15 cellular contexts compared by ENCODE assay signal in genomic region chr10:61894150-61894549, GRCh38. TPM values are rescaled to one million over a fixed set of nuclear protein-coding genes. Genes with fewer than 3 reads are reported as not detected.
DNase-seq lines count a peak whose midpoint lies in the region; ATAC-seq, FAIRE-seq and TF ChIP-seq lines count a peak whose summit lies in the region.
"Had no signal": no experiment of that assay in that cellular context is flagged by ENCODE, and none has a peak within 500 bp of the region (broad histone marks: within the 10 kb centered on the region; RNA-seq: fewer than 3 reads in every experiment).

No MANE protein-coding gene starts in this region.

- H3K9me3 ChIP-seq in HepG2 (ENCODE audit: low read length) (no peaks in the 10 kb centered on the region), right lobe of liver (no peaks in the 10 kb centered on the region), osteoblast (ENCODE audit: low read depth, low read length) (no peaks in the 10 kb centered on the region), tibial nerve (no peaks in the 10 kb centered on the region)

- TF ChIP-seq EP300 in HepG2 (IDR thresholded peaks at IDR 0.05; ENCODE audit: low read depth in 2 of 2, low read length in 2 of 2) (no peak), HepG2 (CRISPR knock-in tag; IDR thresholded peaks at IDR 0.05; ENCODE audit: borderline replicate concordance) (no peak), tibial nerve (IDR thresholded peaks at IDR 0.05) (no peak)

- H3K36me3 Mint-ChIP-seq in activated CD4-positive, alpha-beta T cell treated with anti-CD3 and anti-CD28 coated beads, Interleukin-2, amount 10 ng/mL, durations not matched to agents 24 days and 14 days (ENCODE audit: low read depth), result no peaks in the 10 kb centered on the region
- H3K36me3 Mint-ChIP-seq in activated T-helper 17 cell treated with anti-CD3 and anti-CD28 coated beads, Interleukin-2, amount 50 U/mL, for 72 hours (ENCODE audit: low read depth), result no peaks in the 10 kb centered on the region

- no peaks in the 10 kb centered on the region for H3K27me3 ChIP-seq in HepG2 (ENCODE audit: control insufficient read depth in 1 of 2, insufficient read depth in 2 of 2, low read length in 2 of 2)
- H3K27me3 ChIP-seq in right lobe of liver, result no peaks in the 10 kb centered on the region
- H3K27me3 ChIP-seq in osteoblast (ENCODE audit: insufficient read depth, low read length), result no peaks in the 10 kb centered on the region
- no peaks in the 10 kb centered on the region for H3K27me3 ChIP-seq in tibial nerve

- H3K4me1 Mint-ChIP-seq in activated CD4-positive, alpha-beta T cell treated with anti-CD3 and anti-CD28 coated beads, Interleukin-2, amount 10 ng/mL, durations not matched to agents 24 days and 14 days, result peaks cover 27% of the 10 kb centered on the region
- peaks cover 22% of the 10 kb centered on the region for H3K4me1 Mint-ChIP-seq in activated T-helper 17 cell treated with anti-CD3 and anti-CD28 coated beads, Interleukin-2, amount 50 U/mL, for 72 hours

- no peak overlapping the region for H2AFZ ChIP-seq in HepG2 (ENCODE audit: low read length)
- H2AFZ ChIP-seq in osteoblast (ENCODE audit: low read length), result peak overlapping the region; percentile 50
- H2AFZ ChIP-seq: PC-9 had no signal

- in situ Hi-C loops in HepG2 (cut with HindIII; ENCODE audit: extremely low pct_ligation_motif_present, low pct_unique_long_range_greater_than_20kb), result no loop called here

- no peak overlapping the region for H3K27ac ChIP-seq in HepG2 (ENCODE audit: extremely low read length, insufficient read depth, low read length)
- H3K27ac ChIP-seq in right lobe of liver, result no peak overlapping the region
- no peak overlapping the region for H3K27ac ChIP-seq in osteoblast (ENCODE audit: low read depth, low read length)
- H3K27ac ChIP-seq in tibial nerve, result no peak overlapping the region
- H3K27ac ChIP-seq: HL-60, PC-9 had no signal

- TF ChIP-seq RAD21 in HepG2 (CRISPR knock-in tag; IDR thresholded peaks at IDR 0.05), result no peak

- TF ChIP-seq POLR2A in HepG2 (IDR thresholded peaks at IDR 0.05; ENCODE audit: insufficient read depth in 1 of 2, low read depth in 2 of 2, low read length in 2 of 2) (no peak), right lobe of liver (IDR thresholded peaks at IDR 0.05) (no peak), tibial nerve (IDR thresholded peaks at IDR 0.05) (no peak)

- POLR2A ChIA-PET in HepG2 (lab: Yijun Ruan, JAX), result no interaction called here

- H3K4me2 ChIP-seq in HepG2 (ENCODE audit: low read depth, low read length) (peak overlapping the region; percentile 36), osteoblast (ENCODE audit: insufficient read depth, low read length) (no peak overlapping the region)
- H3K4me2 ChIP-seq: PC-9 had no signal

- H3K4me3 Mint-ChIP-seq in activated CD4-positive, alpha-beta T cell treated with anti-CD3 and anti-CD28 coated beads, Interleukin-2, amount 10 ng/mL, durations not matched to agents 24 days and 14 days, result no peak overlapping the region
- H3K4me3 Mint-ChIP-seq in activated T-helper 17 cell treated with anti-CD3 and anti-CD28 coated beads, Interleukin-2, amount 50 U/mL, for 72 hours, result peak overlapping the region; percentile 41

- no peaks in the 10 kb centered on the region for H3K36me3 ChIP-seq in HepG2 (replicated peaks in 1 of 2; ENCODE audit: control insufficient read depth in 1 of 2, insufficient read depth in 2 of 2, low read length in 2 of 2)
- H3K36me3 ChIP-seq in right lobe of liver, result no peaks in the 10 kb centered on the region
- no peaks in the 10 kb centered on the region for H3K36me3 ChIP-seq in osteoblast (ENCODE audit: insufficient read depth, low read length)
- H3K36me3 ChIP-seq in tibial nerve, result no peaks in the 10 kb centered on the region

- DNase-seq in activated CD4-positive, alpha-beta T cell treated with anti-CD3 and anti-CD28 coated beads for 48 hours, result peak; percentile 40
- no peak for DNase-seq in activated CD4-positive, alpha-beta T cell treated with anti-CD3 and anti-CD28 coated beads, Interleukin-2, amount 10 ng/mL, durations not matched to agents 24 days and 14 days
- DNase-seq in HepG2 (ENCODE audit: low spot score) (no peak), right lobe of liver (no peak), osteoblast (ENCODE audit: insufficient read length, low spot score, missing footprints) (no peak), tibial nerve (ENCODE audit: low spot score in 2 of 2) (no peak)
- DNase-seq: C1 segment of cervical spinal cord, EL, KG1, NCI-H1092 treated with DMSO at 0.1 percent for 48 hours, NCI-H187, PC-9 had no signal

- H3K79me2 ChIP-seq in HepG2 (ENCODE audit: insufficient read depth, low read length), result no peaks in the 10 kb centered on the region
- no peaks in the 10 kb centered on the region for H3K79me2 ChIP-seq in osteoblast (ENCODE audit: insufficient read depth, low read length)

- CTCF ChIA-PET in HepG2 (lab: Yijun Ruan, JAX; ENCODE audit: low intra/inter-chr PET ratio, low total read pairs), result no interaction called here

- H3K9me3 Mint-ChIP-seq in activated CD4-positive, alpha-beta T cell treated with anti-CD3 and anti-CD28 coated beads, Interleukin-2, amount 10 ng/mL, durations not matched to agents 24 days and 14 days, result no peaks in the 10 kb centered on the region
- H3K9me3 Mint-ChIP-seq in activated T-helper 17 cell treated with anti-CD3 and anti-CD28 coated beads, Interleukin-2, amount 50 U/mL, for 72 hours, result no peaks in the 10 kb centered on the region

- H4K20me1 ChIP-seq in HepG2 (ENCODE audit: insufficient read depth, low read length), result no peaks in the 10 kb centered on the region
- H4K20me1 ChIP-seq in osteoblast (ENCODE audit: insufficient read depth, low read length), result no peaks in the 10 kb centered on the region

- no peak overlapping the region for H3K27ac Mint-ChIP-seq in activated CD4-positive, alpha-beta T cell treated with anti-CD3 and anti-CD28 coated beads, Interleukin-2, amount 10 ng/mL, durations not matched to agents 24 days and 14 days
- H3K27ac Mint-ChIP-seq in activated T-helper 17 cell treated with anti-CD3 and anti-CD28 coated beads, Interleukin-2, amount 50 U/mL, for 72 hours, result peak overlapping the region; percentile 51

- TF ChIP-seq CTCF in HepG2 (CRISPR knock-in tag; IDR thresholded peaks at IDR 0.05) (no peak), right lobe of liver (IDR thresholded peaks at IDR 0.05) (no peak), osteoblast (IDR thresholded peaks at IDR 0.05; ENCODE audit: extremely low read depth, low read depth, low read length) (no peak), tibial nerve (IDR thresholded peaks at IDR 0.05) (no peak)

- ATAC-seq in HepG2, result no peak
- no peak for ATAC-seq in right lobe of liver
- ATAC-seq in activated T-helper 17 cell treated with anti-CD3 and anti-CD28 coated beads, Interleukin-2, amount 50 U/mL, for 72 hours (replicated peaks), result peak; percentile 69
- ATAC-seq in GM21381 (IDR thresholded peaks at IDR 0.05; ENCODE audit: unreplicated experiment), result no peak

- intact Hi-C loops in activated CD4-positive, alpha-beta T cell treated with anti-CD3 and anti-CD28 coated beads, Interleukin-2, amount 10 ng/mL, durations not matched to agents 24 days and 14 days (cut with micrococcal nuclease), result no loop called here
- intact Hi-C loops in HepG2 (cut with micrococcal nuclease; ENCODE audit: unreplicated experiment) (no loop called here), right lobe of liver (cut with DNase I) (no loop called here)

- BruUV-seq in HepG2 (replicated peaks; lab: Mats Ljungman, UMichigan), result no TSS peak

- H3K4me3 ChIP-seq in HepG2 (replicated peaks in 1 of 3; ENCODE audit: insufficient read depth in 1 of 3, low read depth in 2 of 3, low read length in 3 of 3), result no peak overlapping the region
- no peak overlapping the region for H3K4me3 ChIP-seq in right lobe of liver
- H3K4me3 ChIP-seq in osteoblast (ENCODE audit: insufficient read depth, low read length), result no peak overlapping the region
- no peak overlapping the region for H3K4me3 ChIP-seq in tibial nerve
- H3K4me3 ChIP-seq: PC-9 had no signal

- WGBS in HepG2 (ENCODE audit: low lambda C conversion rate), result 17% methylated on average over 4 of the region's 4 CpGs
- 51% methylated on average over 3 of the region's 4 CpGs for WGBS in right lobe of liver (ENCODE audit: insufficient coverage, low coverage, low lambda C conversion rate, missing lambda C conversion rate)
- WGBS in tibial nerve, 2 donors, result 60 to 61% methylated on average over 4 of the region's 4 CpGs

- H3K4me1 ChIP-seq in HepG2 (ENCODE audit: insufficient read depth, low read length) (peaks cover 40% of the 10 kb centered on the region), right lobe of liver (peaks cover 0 to 11% (median 0%) of the 10 kb centered on the region in 4 donors), osteoblast (ENCODE audit: insufficient read depth, low read length) (peaks cover 37% of the 10 kb centered on the region), tibial nerve (peaks cover 0 to 24% (median 6%) of the 10 kb centered on the region in 4 donors)

- no peaks in the 10 kb centered on the region for H3K27me3 Mint-ChIP-seq in activated CD4-positive, alpha-beta T cell treated with anti-CD3 and anti-CD28 coated beads, Interleukin-2, amount 10 ng/mL, durations not matched to agents 24 days and 14 days
- H3K27me3 Mint-ChIP-seq in activated T-helper 17 cell treated with anti-CD3 and anti-CD28 coated beads, Interleukin-2, amount 50 U/mL, for 72 hours, result no peaks in the 10 kb centered on the region

- no peak for FAIRE-seq in HepG2 (lab: Jason Lieb, UNC)

- H3K9ac ChIP-seq in HepG2 (ENCODE audit: insufficient read depth, low read depth, low read length), result no peak overlapping the region

RNA-seq across cellular contexts. Expression of gene ARID5B, which starts 7.3 kb away (rescaled TPM):
- total RNA-seq in activated CD4-positive, alpha-beta T cell treated with anti-CD3 and anti-CD28 coated beads, Interleukin-2, amount 10 ng/mL, durations not matched to agents 24 days and 14 days, result 56.9 and 58.2 TPM in 2 replicates
- total RNA-seq in HepG2 (2016; rRNA removed; fragmentation: Illumina TruSeq; extraction: Trizol) (6.2 and 7.9 TPM in 2 replicates), right lobe of liver (10 to 100 TPM in 1 of 6 experiments, 1 to 10 TPM in 5; 2.7 to 10.5 (median 5.3) TPM), osteoblast (88.4 and 94.1 TPM in 2 replicates), tibial nerve (10 to 100 TPM; 47.4 to 82.2 (median 62.6) TPM)
- total RNA-seq in HepG2 (2016; cell fraction: cytosol; rRNA removed; fragmentation: Illumina TruSeq; extraction: Trizol; ENCODE audit: low read depth), result 0.51 and 1.4 TPM in 2 replicates
- total RNA-seq in HepG2 (2016; cell fraction: insoluble cytoplasmic fraction; rRNA removed; fragmentation: Illumina TruSeq; extraction: Trizol), result 6.4 and 7.4 TPM in 2 replicates
- total RNA-seq in HepG2 (2016; cell fraction: membrane; rRNA removed; fragmentation: Illumina TruSeq; extraction: Trizol), result 2.4 and 2.6 TPM in 2 replicates
- total RNA-seq in HepG2 (2016; cell fraction: nucleus; rRNA removed; fragmentation: Illumina TruSeq; extraction: Trizol), result 14.1 and 15.4 TPM in 2 replicates
- polyA plus RNA-seq in HepG2 (2011; rRNA removed), result 14.5 and 21.1 TPM in 2 replicates
- polyA plus RNA-seq in HepG2 (2011; cell fraction: cytosol; rRNA removed), result 10.9 and 13.9 TPM in 2 replicates
- 14.6 and 21.9 TPM in 2 replicates for polyA plus RNA-seq in HepG2 (2011; cell fraction: nucleus; rRNA removed)
- 14.5 and 16.7 TPM in 2 replicates for polyA plus RNA-seq in HepG2 (2012)
- 0.14 and 0.15 TPM in 2 replicates for polyA plus RNA-seq in HepG2 (2016; cell fraction: cytosol; fragmentation: Illumina TruSeq; extraction: Trizol; ENCODE audit: low read depth)
- polyA plus RNA-seq in HepG2 (2016; cell fraction: insoluble cytoplasmic fraction; fragmentation: Illumina TruSeq; extraction: Trizol; ENCODE audit: low read depth), result 4.7 and 5.3 TPM in 2 replicates
- polyA plus RNA-seq in HepG2 (2016; cell fraction: membrane; fragmentation: Illumina TruSeq; extraction: Trizol; ENCODE audit: low read depth), result 0.54 and 0.63 TPM in 2 replicates
- polyA plus RNA-seq in HepG2 (2016; cell fraction: nucleus; fragmentation: Illumina TruSeq; extraction: Trizol; ENCODE audit: insufficient read depth, low read depth), result 6.4 and 7.2 TPM in 2 replicates
- polyA minus RNA-seq in HepG2 (2011; rRNA and poly(A)+ RNA removed; ENCODE audit: low replicate concordance), result 50.5 and 55.3 TPM in 2 replicates
- polyA minus RNA-seq in HepG2 (2011; cell fraction: cytosol; rRNA and poly(A)+ RNA removed), result 30.8 and 33.9 TPM in 2 replicates
- 111 and 117 TPM in 2 replicates for polyA minus RNA-seq in HepG2 (2011; cell fraction: nucleus; rRNA and poly(A)+ RNA removed)
- 10 to 100 TPM; 65.5 to 93.8 TPM for total RNA-seq in activated T-helper 17 cell treated with anti-CD3 and anti-CD28 coated beads, Interleukin-2, amount 50 U/mL, for 72 hours
